In the genomic region with DNA sequence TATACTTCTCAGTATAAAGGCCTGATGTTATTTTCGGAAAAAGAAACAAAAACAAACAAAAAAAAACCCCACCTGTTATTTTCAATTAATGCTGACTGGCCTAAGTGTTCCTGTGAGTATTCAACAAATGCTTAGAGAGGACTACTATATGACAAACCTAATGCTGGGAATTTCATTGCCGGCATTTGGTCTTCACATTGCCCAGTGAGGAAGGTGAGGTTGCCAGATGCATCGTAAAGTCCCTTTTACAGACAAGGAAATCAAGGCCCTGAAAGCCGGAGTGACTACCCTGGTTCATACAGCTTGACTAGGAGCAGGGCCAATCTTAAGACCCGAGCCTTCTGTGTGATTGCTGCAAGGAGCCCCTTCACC, we compare ENCODE assay signal across 8 cellular contexts. TPM values are rescaled to one million over a fixed set of nuclear protein-coding genes. Genes with fewer than 3 reads are reported as not detected.
A peak's percentile ranks its signal among the peaks of the same experiment; 100 is the strongest.
DNase-seq lines count a peak whose midpoint lies in the region; ATAC-seq and TF ChIP-seq lines count a peak whose summit lies in the region.

No MANE protein-coding gene starts in this region.

- no peak for TF ChIP-seq EP300 in esophagus muscularis mucosa (IDR thresholded peaks at IDR 0.05)

- intact Hi-C loops in esophagus muscularis mucosa (cut with DNase I), result loop anchor here (1.0 kb wide), 1 partner anchor 11 kb away; no protein-coding TSS in a partner anchor

- ATAC-seq in GM21825 (IDR thresholded peaks at IDR 0.05; ENCODE audit: unreplicated experiment) (peak; percentile 2), GM19351 (IDR thresholded peaks at IDR 0.05; ENCODE audit: unreplicated experiment) (no peak), HG02623 (IDR thresholded peaks at IDR 0.05; ENCODE audit: unreplicated experiment) (no peak)

- DNase-seq in RWPE1 (ENCODE audit: low spot score) (no peak), esophagus muscularis mucosa (ENCODE audit: extremely low spot score) (no peak), retinal pigment epithelial cell (ENCODE audit: low read depth) (no peak), islet precursor cell (no peak), OCI-M1 (lab: John Stamatoyannopoulos, UW) (no peak)

- H3K4me3 ChIP-seq in esophagus muscularis mucosa (peak overlapping the region; percentile 60 to 72 (median 66)), retinal pigment epithelial cell (ENCODE audit: low read length) (peak overlapping the region; percentile 89)

- 20% methylated on average over 5 of the region's 5 CpGs for WGBS in esophagus muscularis mucosa

- TF ChIP-seq POLR2A in esophagus muscularis mucosa (IDR thresholded peaks at IDR 0.05; ENCODE audit: low read depth), result no peak

- peak overlapping the region; percentile 87 for H3K27ac ChIP-seq in RWPE1
- H3K27ac ChIP-seq in esophagus muscularis mucosa (replicated peaks in 1 of 4), result peak overlapping the region; percentile 52 to 88 (median 74)

- H3K27me3 ChIP-seq in esophagus muscularis mucosa, result no peaks in the 10 kb centered on the region

- CTCF ChIA-PET in RWPE1 (lab: Yijun Ruan, JAX), result interaction anchor here (0.6 to 1.2 kb wide), 2 partner anchors 13 to 34 kb away, joined by 3 to 5 read pairs; no protein-coding TSS in a partner anchor

- H3K9me3 ChIP-seq in esophagus muscularis mucosa, result no peaks in the 10 kb centered on the region

- TF ChIP-seq CTCF in RWPE1 (conservative IDR thresholded peaks at IDR 0.05; ENCODE audit: low read depth) (no peak), esophagus muscularis mucosa (IDR thresholded peaks at IDR 0.05) (no peak), retinal pigment epithelial cell (conservative IDR thresholded peaks at IDR 0.05; ENCODE audit: low read depth, low read length) (no peak)

- POLR2A ChIA-PET in RWPE1 (lab: Yijun Ruan, JAX; ENCODE audit: low non-redundant PET), result no interaction called here

- H3K4me1 ChIP-seq in esophagus muscularis mucosa, result peaks cover 17 to 38% (median 30%) of the 10 kb centered on the region in 4 donors

- H3K36me3 ChIP-seq in esophagus muscularis mucosa, result peaks cover 14 to 66% (median 58%) of the 10 kb centered on the region in 4 donors

RNA-seq across cellular contexts. Expression of a gene that starts 0.6 kb away (rescaled TPM):
- 10 to 100 TPM; 43.5 to 67.4 (median 62.4) TPM for total RNA-seq in esophagus muscularis mucosa

RNA-seq across cellular contexts. Expression of a gene that starts 11.2 kb away (rescaled TPM):
- total RNA-seq in esophagus muscularis mucosa, result 100 to 1,000 TPM; 124 to 239 (median 167) TPM

RNA-seq across cellular contexts. Expression of a gene that starts 11.7 kb away (rescaled TPM):
- 10 to 100 TPM; 16.2 to 20.0 (median 19.0) TPM for total RNA-seq in esophagus muscularis mucosa

RNA-seq across cellular contexts. Expression of a gene that starts 12.0 kb away (rescaled TPM):
- total RNA-seq in esophagus muscularis mucosa, result 10 to 100 TPM; 16.2 to 32.3 (median 18.0) TPM

RNA-seq across cellular contexts. Expression of a gene that starts 27.0 kb away (rescaled TPM):
- total RNA-seq in esophagus muscularis mucosa, result 10 to 100 TPM; 21.2 to 43.6 (median 38.7) TPM
